Comparison of ENCODE assay signal across 2 cellular contexts in genomic region chr7:35019179-35019729, GRCh38.
TF ChIP-seq lines count a peak whose summit lies in the region.

No MANE protein-coding gene starts in this region.

TF ChIP-seq in A549, 52 proteins besides CTCF, POLR2A, EP300 and RAD21 (continued from another document):
- TF ChIP-seq ELK1 (IDR thresholded peaks at IDR 0.05; ENCODE audit: low read depth, low read length), result no peak
- no peak for TF ChIP-seq PBX3 (IDR thresholded peaks at IDR 0.05)
- no peak for TF ChIP-seq FOXS1 (CRISPR knock-in tag; IDR thresholded peaks at IDR 0.05)
- no peak for TF ChIP-seq HDAC2 (IDR thresholded peaks at IDR 0.05)
- no peak for TF ChIP-seq NFE2L2 (conservative IDR thresholded peaks at IDR 0.05; ENCODE audit: low read length)
- TF ChIP-seq KDM1A (IDR thresholded peaks at IDR 0.05; ENCODE audit: low read depth), result no peak
- TF ChIP-seq NR3C1 (IDR thresholded peaks at IDR 0.05), result no peak
- TF ChIP-seq MAFK (IDR thresholded peaks at IDR 0.05; ENCODE audit: partially characterized antibody), result no peak
- TF ChIP-seq HMGXB4 (CRISPR knock-in tag; IDR thresholded peaks at IDR 0.05; ENCODE audit: borderline replicate concordance), result no peak
- no peak for TF ChIP-seq SREBF2 (IDR thresholded peaks at IDR 0.05)
- no peak for TF ChIP-seq CEBPB (IDR thresholded peaks at IDR 0.05)
TF ChIP-seq in A549: peak in this region for 0.

TF ChIP-seq in WTC11, 78 proteins besides CTCF, POLR2A, EP300 and RAD21 (continued from another document):
- TF ChIP-seq ERG (CRISPR knock-in tag; IDR thresholded peaks at IDR 0.05), result no peak
- TF ChIP-seq ZNF281 (CRISPR knock-in tag; IDR thresholded peaks at IDR 0.05), result no peak
- TF ChIP-seq ZNF263 (CRISPR knock-in tag; IDR thresholded peaks at IDR 0.05; ENCODE audit: low read depth), result no peak
- TF ChIP-seq HMGA2 (CRISPR knock-in tag; IDR thresholded peaks at IDR 0.05), result no peak
- no peak for TF ChIP-seq USF1 (CRISPR knock-in tag; IDR thresholded peaks at IDR 0.05)
